In genomic region chr4:154626793-154627484, GRCh38 we compare ENCODE assay signal across 9 cellular contexts. TPM values are rescaled to one million over a fixed set of nuclear protein-coding genes. Genes with fewer than 3 reads are reported as not detected.
DNase-seq lines count a peak whose midpoint lies in the region; ATAC-seq and TF ChIP-seq lines count a peak whose summit lies in the region.
"Had no signal": no experiment of that assay in that cellular context is flagged by ENCODE, and none has a peak within 500 bp of the region (broad histone marks: within the 10 kb centered on the region; RNA-seq: fewer than 3 reads in every experiment).

No MANE protein-coding gene starts in this region.

- DNase-seq in Calu3 = peak; percentile 86
- peak; percentile 26 for DNase-seq in colonic mucosa
- DNase-seq in lower leg skin (ENCODE audit: low spot score in 2 of 2) = no peak
- DNase-seq in stimulated activated CD4-positive, alpha-beta T cell treated with anti-CD3 and anti-CD28 coated beads, TNF-alpha, amount 100 ng/mL, for 4 hours (ENCODE audit: low read depth in 3 of 3) = peak; percentile 15 to 22 (median 20)
- DNase-seq in middle frontal gyrus (ENCODE audit: extremely low spot score, low spot score) = no peak

- H3K4me1 ChIP-seq in colonic mucosa = peaks cover 3% of the 10 kb centered on the region

- peaks cover 17% of the 10 kb centered on the region for H3K4me1 Mint-ChIP-seq in Calu3 (ENCODE audit: low read depth, unreplicated experiment)

- H3K36me3 ChIP-seq in colonic mucosa = no peaks in the 10 kb centered on the region

- WGBS in lower leg skin, 2 donors = 4 to 6% methylated on average over 35 to 41 of the region's 48 CpGs

- no peaks in the 10 kb centered on the region for H3K9me3 Mint-ChIP-seq in Calu3 (ENCODE audit: low read depth, unreplicated experiment)

- H3K4me3 Mint-ChIP-seq in Calu3 (ENCODE audit: low read depth, unreplicated experiment) = no peak overlapping the region

- no peak overlapping the region for H3K27ac Mint-ChIP-seq in Calu3 (ENCODE audit: unreplicated experiment)

- ATAC-seq in GM19463 (IDR thresholded peaks at IDR 0.05; ENCODE audit: unreplicated experiment) (peak; percentile 98), HG03558 (IDR thresholded peaks at IDR 0.05; ENCODE audit: extremely low read depth, unreplicated experiment) (peak; percentile 78)
- ATAC-seq in activated CD4-positive, CD25-positive, alpha-beta regulatory T cell treated with anti-CD3 and anti-CD28 coated beads, Interleukin-2, amount 50 U/mL, for 24 hours = peak; percentile 75 to 85

- TF ChIP-seq CTCF in Calu3 (IDR thresholded peaks at IDR 0.05; ENCODE audit: unreplicated experiment) = peak; percentile 62
- TF ChIP-seq CTCF in colonic mucosa (IDR thresholded peaks at IDR 0.05) = peak; percentile 41
- TF ChIP-seq CTCF in lower leg skin (IDR thresholded peaks at IDR 0.05) = no peak

- peaks cover 7% of the 10 kb centered on the region for H3K36me3 Mint-ChIP-seq in Calu3 (ENCODE audit: insufficient read depth, unreplicated experiment)

- no peak for TF ChIP-seq POLR2A in lower leg skin (IDR thresholded peaks at IDR 0.05)

- H3K9ac ChIP-seq in colonic mucosa (ENCODE audit: low read depth in 2 of 2, low read length in 2 of 2) = no peak overlapping the region

- H3K9me3 ChIP-seq in colonic mucosa = no peaks in the 10 kb centered on the region

- H3K4me3 ChIP-seq in colonic mucosa = no peak overlapping the region
- H3K4me3 ChIP-seq in lower leg skin (ENCODE audit: low read depth, poor library complexity, severe bottlenecking) = peak overlapping the region; percentile 13

- H3K27me3 ChIP-seq in colonic mucosa = no peaks in the 10 kb centered on the region

- H3K27ac ChIP-seq in colonic mucosa = no peak overlapping the region

- intact Hi-C loops in Calu3 (cut with micrococcal nuclease; ENCODE audit: unreplicated experiment) = loop anchor here (5.0 kb wide), 1 partner anchor 120 kb away; no protein-coding TSS in a partner anchor
- intact Hi-C loops in colonic mucosa (cut with DNase I) = no loop called here
- intact Hi-C loops in lower leg skin (cut with DNase I; ENCODE audit: low total_unique reads) = no loop called here

- CTCF ChIA-PET in Calu3 (lab: Charles Lee) = interaction anchor here (0.5 to 3.2 kb wide), 5 partner anchors 8 to 152 kb away, joined by 3 to 13 read pairs (median 3); partner anchors contain the start of gene LRAT

- BruUV-seq in Calu3 (replicated peaks; lab: Mats Ljungman, UMichigan) = no TSS peak

- no peaks in the 10 kb centered on the region for H3K27me3 Mint-ChIP-seq in Calu3 (ENCODE audit: unreplicated experiment)

RNA-seq across cellular contexts. Expression of gene FGG, which starts 14.5 kb away (rescaled TPM):
- 0.24 TPM in 1 of 2 replicates, not detected in the other for total RNA-seq in Calu3 (2022)
- 1 to 10 TPM in 1 of 2 donors, under 1 TPM in 1; 0.29 to 6.1 TPM for total RNA-seq in colonic mucosa
- not detected for total RNA-seq in lower leg skin
- total RNA-seq: T-helper 2 cell treated with Interferon-gamma antibody and Interleukin-4, amounts not matched to agents 100 ng/mL and 5 ng/mL, for 36 hours had no signal

RNA-seq across cellular contexts. Expression of gene FGA, which starts 36.4 kb away (rescaled TPM):
- total RNA-seq in Calu3 (2022) = 0.34 TPM in 1 of 2 replicates, not detected in the other
- total RNA-seq in colonic mucosa = 1 to 10 TPM in 1 of 2 donors, under 1 TPM in 1; 0.24 to 9.2 TPM
- total RNA-seq in lower leg skin = not detected
- total RNA-seq: T-helper 2 cell treated with Interferon-gamma antibody and Interleukin-4, amounts not matched to agents 100 ng/mL and 5 ng/mL, for 36 hours had no signal

Comparison
In these comparisons a context has a peak if more than half of its experiments do, and no peak if none do; other contexts are left out.
1. DNase-seq: peak in Calu3 (single experiment), colonic mucosa (single experiment) and stimulated activated CD4-positive, alpha-beta T cell treated with anti-CD3 and anti-CD28 coated beads, TNF-alpha, amount 100 ng/mL, for 4 hours (3 of 3); none in lower leg skin (0 of 2) and middle frontal gyrus (single experiment).
2. CTCF ChIP-seq: peak in Calu3 (single experiment) and colonic mucosa (single experiment); none in lower leg skin (0 of 3).
3. Peak in every context shown above with its lines, with median percentiles within 50 percentile points of each other: ATAC-seq.